Comparison of ENCODE assay signal across 1 cellular context in genomic region chr4:1200425-1201035, GRCh38.
TF ChIP-seq lines count a peak whose summit lies in the region.

No MANE protein-coding gene starts in this region.

TF ChIP-seq in WTC11, 78 proteins besides CTCF, POLR2A, EP300 and RAD21:
- TF ChIP-seq, protein P1, sequence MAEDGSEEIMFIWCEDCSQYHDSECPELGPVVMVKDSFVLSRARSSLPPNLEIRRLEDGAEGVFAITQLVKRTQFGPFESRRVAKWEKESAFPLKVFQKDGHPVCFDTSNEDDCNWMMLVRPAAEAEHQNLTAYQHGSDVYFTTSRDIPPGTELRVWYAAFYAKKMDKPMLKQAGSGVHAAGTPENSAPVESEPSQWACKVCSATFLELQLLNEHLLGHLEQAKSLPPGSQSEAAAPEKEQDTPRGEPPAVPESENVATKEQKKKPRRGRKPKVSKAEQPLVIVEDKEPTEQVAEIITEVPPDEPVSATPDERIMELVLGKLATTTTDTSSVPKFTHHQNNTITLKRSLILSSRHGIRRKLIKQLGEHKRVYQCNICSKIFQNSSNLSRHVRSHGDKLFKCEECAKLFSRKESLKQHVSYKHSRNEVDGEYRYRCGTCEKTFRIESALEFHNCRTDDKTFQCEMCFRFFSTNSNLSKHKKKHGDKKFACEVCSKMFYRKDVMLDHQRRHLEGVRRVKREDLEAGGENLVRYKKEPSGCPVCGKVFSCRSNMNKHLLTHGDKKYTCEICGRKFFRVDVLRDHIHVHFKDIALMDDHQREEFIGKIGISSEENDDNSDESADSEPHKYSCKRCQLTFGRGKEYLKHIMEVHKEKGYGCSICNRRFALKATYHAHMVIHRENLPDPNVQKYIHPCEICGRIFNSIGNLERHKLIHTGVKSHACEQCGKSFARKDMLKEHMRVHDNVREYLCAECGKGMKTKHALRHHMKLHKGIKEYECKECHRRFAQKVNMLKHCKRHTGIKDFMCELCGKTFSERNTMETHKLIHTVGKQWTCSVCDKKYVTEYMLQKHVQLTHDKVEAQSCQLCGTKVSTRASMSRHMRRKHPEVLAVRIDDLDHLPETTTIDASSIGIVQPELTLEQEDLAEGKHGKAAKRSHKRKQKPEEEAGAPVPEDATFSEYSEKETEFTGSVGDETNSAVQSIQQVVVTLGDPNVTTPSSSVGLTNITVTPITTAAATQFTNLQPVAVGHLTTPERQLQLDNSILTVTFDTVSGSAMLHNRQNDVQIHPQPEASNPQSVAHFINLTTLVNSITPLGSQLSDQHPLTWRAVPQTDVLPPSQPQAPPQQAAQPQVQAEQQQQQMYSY (CRISPR knock-in tag; IDR thresholded peaks at IDR 0.05) = no peak
- TF ChIP-seq JUN (CRISPR knock-in tag; IDR thresholded peaks at IDR 0.05) (no peak), ARID4B (CRISPR knock-in tag; IDR thresholded peaks at IDR 0.05; ENCODE audit: borderline replicate concordance) (no peak), FOXP1 (CRISPR knock-in tag; IDR thresholded peaks at IDR 0.05; ENCODE audit: borderline replicate concordance) (no peak), ZNF671 (CRISPR knock-in tag; IDR thresholded peaks at IDR 0.05) (no peak)
- TF ChIP-seq, protein P2, sequence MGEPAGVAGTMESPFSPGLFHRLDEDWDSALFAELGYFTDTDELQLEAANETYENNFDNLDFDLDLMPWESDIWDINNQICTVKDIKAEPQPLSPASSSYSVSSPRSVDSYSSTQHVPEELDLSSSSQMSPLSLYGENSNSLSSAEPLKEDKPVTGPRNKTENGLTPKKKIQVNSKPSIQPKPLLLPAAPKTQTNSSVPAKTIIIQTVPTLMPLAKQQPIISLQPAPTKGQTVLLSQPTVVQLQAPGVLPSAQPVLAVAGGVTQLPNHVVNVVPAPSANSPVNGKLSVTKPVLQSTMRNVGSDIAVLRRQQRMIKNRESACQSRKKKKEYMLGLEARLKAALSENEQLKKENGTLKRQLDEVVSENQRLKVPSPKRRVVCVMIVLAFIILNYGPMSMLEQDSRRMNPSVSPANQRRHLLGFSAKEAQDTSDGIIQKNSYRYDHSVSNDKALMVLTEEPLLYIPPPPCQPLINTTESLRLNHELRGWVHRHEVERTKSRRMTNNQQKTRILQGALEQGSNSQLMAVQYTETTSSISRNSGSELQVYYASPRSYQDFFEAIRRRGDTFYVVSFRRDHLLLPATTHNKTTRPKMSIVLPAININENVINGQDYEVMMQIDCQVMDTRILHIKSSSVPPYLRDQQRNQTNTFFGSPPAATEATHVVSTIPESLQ (CRISPR knock-in tag; IDR thresholded peaks at IDR 0.05) = no peak
- TF ChIP-seq, protein P3, sequence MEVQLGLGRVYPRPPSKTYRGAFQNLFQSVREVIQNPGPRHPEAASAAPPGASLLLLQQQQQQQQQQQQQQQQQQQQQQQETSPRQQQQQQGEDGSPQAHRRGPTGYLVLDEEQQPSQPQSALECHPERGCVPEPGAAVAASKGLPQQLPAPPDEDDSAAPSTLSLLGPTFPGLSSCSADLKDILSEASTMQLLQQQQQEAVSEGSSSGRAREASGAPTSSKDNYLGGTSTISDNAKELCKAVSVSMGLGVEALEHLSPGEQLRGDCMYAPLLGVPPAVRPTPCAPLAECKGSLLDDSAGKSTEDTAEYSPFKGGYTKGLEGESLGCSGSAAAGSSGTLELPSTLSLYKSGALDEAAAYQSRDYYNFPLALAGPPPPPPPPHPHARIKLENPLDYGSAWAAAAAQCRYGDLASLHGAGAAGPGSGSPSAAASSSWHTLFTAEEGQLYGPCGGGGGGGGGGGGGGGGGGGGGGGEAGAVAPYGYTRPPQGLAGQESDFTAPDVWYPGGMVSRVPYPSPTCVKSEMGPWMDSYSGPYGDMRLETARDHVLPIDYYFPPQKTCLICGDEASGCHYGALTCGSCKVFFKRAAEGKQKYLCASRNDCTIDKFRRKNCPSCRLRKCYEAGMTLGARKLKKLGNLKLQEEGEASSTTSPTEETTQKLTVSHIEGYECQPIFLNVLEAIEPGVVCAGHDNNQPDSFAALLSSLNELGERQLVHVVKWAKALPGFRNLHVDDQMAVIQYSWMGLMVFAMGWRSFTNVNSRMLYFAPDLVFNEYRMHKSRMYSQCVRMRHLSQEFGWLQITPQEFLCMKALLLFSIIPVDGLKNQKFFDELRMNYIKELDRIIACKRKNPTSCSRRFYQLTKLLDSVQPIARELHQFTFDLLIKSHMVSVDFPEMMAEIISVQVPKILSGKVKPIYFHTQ (CRISPR knock-in tag; IDR thresholded peaks at IDR 0.05) = no peak
